1 cellular context compared by ENCODE assay signal in genomic region chr19:536031-536880, GRCh38.
TF ChIP-seq lines count a peak whose summit lies in the region.

No MANE protein-coding gene starts in this region.

TF ChIP-seq in HepG2, 621 proteins besides CTCF, POLR2A, EP300 and RAD21:
- TF ChIP-seq ZNF331 (CRISPR knock-in tag; IDR thresholded peaks at IDR 0.05) (no peak), ZNF616 (CRISPR knock-in tag; IDR thresholded peaks at IDR 0.05; ENCODE audit: low read depth) (no peak), SRY (CRISPR knock-in tag; IDR thresholded peaks at IDR 0.05) (no peak), GMEB2 (CRISPR knock-in tag; IDR thresholded peaks at IDR 0.05; ENCODE audit: low read depth) (no peak), ZNF761 (CRISPR knock-in tag; conservative IDR thresholded peaks at IDR 0.05) (no peak), ZFP82 (CRISPR knock-in tag; IDR thresholded peaks at IDR 0.05; ENCODE audit: borderline replicate concordance) (no peak), RBFOX2 (IDR thresholded peaks at IDR 0.05; ENCODE audit: low read depth, low read length) (peak; percentile 61), NR2F6 (IDR thresholded peaks at IDR 0.05) (no peak), NR2F6 (CRISPR knock-in tag; IDR thresholded peaks at IDR 0.05) (no peak), RFX1 (IDR thresholded peaks at IDR 0.05) (no peak), AGO2 (optimal IDR thresholded peaks at IDR 0.05; ENCODE audit: low read depth, low read length) (peak; percentile 27), ZKSCAN8 (CRISPR knock-in tag; IDR thresholded peaks at IDR 0.05; ENCODE audit: borderline replicate concordance) (no peak), GABPA (IDR thresholded peaks at IDR 0.05; ENCODE audit: low read depth, low read length) (no peak), GABPA (CRISPR knock-in tag; IDR thresholded peaks at IDR 0.05; ENCODE audit: low read depth) (no peak)
